In the genomic region with DNA sequence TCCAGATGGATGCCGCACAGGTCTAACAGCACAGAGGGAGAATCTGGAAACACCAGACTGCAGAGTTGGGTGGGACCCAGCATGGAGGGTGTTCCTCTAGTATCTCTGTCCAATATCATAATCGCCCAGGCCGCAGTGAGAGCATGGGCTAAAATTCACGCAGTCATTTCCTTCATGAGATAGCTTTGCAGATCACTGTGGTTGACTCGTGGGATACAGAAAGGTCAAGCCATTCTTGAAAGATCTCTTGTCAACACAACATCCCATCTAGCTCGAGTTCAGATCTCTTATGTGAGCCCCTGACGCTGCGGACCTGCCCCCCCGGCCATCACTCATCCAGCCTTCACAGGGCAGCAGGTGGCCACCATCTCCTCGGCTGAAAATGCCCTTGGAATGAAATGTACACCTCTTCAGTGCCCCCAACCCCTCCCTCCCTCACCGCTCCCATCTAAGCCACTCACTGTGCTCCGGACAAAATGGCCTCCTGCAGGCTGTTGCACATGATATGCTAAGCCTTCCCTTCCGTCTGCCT, we compare ENCODE assay signal across 18 cellular contexts.
"Had no signal": no experiment of that assay in that cellular context is flagged by ENCODE, and none has a peak within 500 bp of the region (broad histone marks: within the 10 kb centered on the region; RNA-seq: fewer than 3 reads in every experiment).

No MANE protein-coding gene starts in this region.

- H3K27ac Mint-ChIP-seq: activated naive CD4-positive, alpha-beta T cell treated with anti-CD3 and anti-CD28 coated beads for 36 hours; activated T-helper 2 cell treated with anti-CD3 and anti-CD28 coated beads, Interferon-gamma antibody, Interleukin-2, Interleukin-4, amounts not matched to agents 10 μg/mL and 5 μg/mL and 100 μg/mL, durations not matched to agents 14 hours and 24 hours and 36 hours; memory B cell had no signal

- H3K36me3 ChIP-seq: breast epithelium, esophagus squamous epithelium, heart right ventricle, neutrophil, right lobe of liver had no signal

- H3K4me1 Mint-ChIP-seq: memory B cell had no signal

- DNase-seq: activated CD4-positive, CD25-positive, alpha-beta regulatory T cell treated with anti-CD3 and anti-CD28 coated beads, Interleukin-2, amount 50 U/mL, for 72 hours; activated naive CD4-positive, alpha-beta T cell treated with anti-CD3 and anti-CD28 coated beads for 36 hours; cerebellar nuclear complex; dermis blood vessel endothelial cell; effector memory CD4-positive, alpha-beta T cell; esophagus squamous epithelium; heart right ventricle; left ventricle myocardium superior; naive thymus-derived CD8-positive, alpha-beta T cell; right lobe of liver; stimulated activated CD4-positive, alpha-beta T cell treated with anti-CD3 and anti-CD28 coated beads, Interleukin-4, amount 100 ng/mL, for 1 hour; T-helper 1 cell; T-helper 9 cell had no signal

- H3K27me3 ChIP-seq: breast epithelium, esophagus squamous epithelium, heart right ventricle, neutrophil, right lobe of liver had no signal

- H3K4me3 ChIP-seq: breast epithelium, esophagus squamous epithelium, heart right ventricle, right lobe of liver, smooth muscle cell had no signal

- H3K4me3 Mint-ChIP-seq: activated naive CD4-positive, alpha-beta T cell treated with anti-CD3 and anti-CD28 coated beads for 36 hours; memory B cell; naive thymus-derived CD8-positive, alpha-beta T cell had no signal

- H3K36me3 Mint-ChIP-seq: memory B cell; naive thymus-derived CD8-positive, alpha-beta T cell had no signal

- ATAC-seq: naive thymus-derived CD8-positive, alpha-beta T cell; right lobe of liver had no signal
